In genomic region chr10:113679463-113680171, GRCh38 we compare ENCODE assay signal across 1 cellular context.
TF ChIP-seq lines count a peak whose summit lies in the region.

Gene CASP7, plus strand, starts transcription at chr10:113679912. Its CDS starts 17,582 bp downstream, at chr10:113697494.

TF ChIP-seq in HepG2, 621 proteins besides CTCF, POLR2A, EP300 and RAD21 (continued from another document and continues in another):
- TF ChIP-seq PAXIP1 (CRISPR knock-in tag; conservative IDR thresholded peaks at IDR 0.05): 0 out of 2 replicates have a peak, but pooled peaks have one; percentile 10
- TF ChIP-seq PAWR (CRISPR knock-in tag; IDR thresholded peaks at IDR 0.05; ENCODE audit: borderline replicate concordance): no peak
- TF ChIP-seq YEATS2 (CRISPR knock-in tag; IDR thresholded peaks at IDR 0.05; ENCODE audit: borderline replicate concordance): peak; percentile 65; the same call in 1 of the 2 replicates
- TF ChIP-seq HDAC2 (CRISPR knock-in tag; IDR thresholded peaks at IDR 0.05): 0 out of 2 replicates have a peak, but pooled peaks have one; percentile 11
- TF ChIP-seq SAP130 (CRISPR knock-in tag; IDR thresholded peaks at IDR 0.05; ENCODE audit: low read depth): peak; percentile 81
- TF ChIP-seq ZNF776 (CRISPR knock-in tag; IDR thresholded peaks at IDR 0.05): peak; percentile 84
- TF ChIP-seq TEAD3 (CRISPR knock-in tag; optimal IDR thresholded peaks at IDR 0.05; ENCODE audit: borderline replicate concordance): no peak
- no peak for TF ChIP-seq ZNF501 (CRISPR knock-in tag; IDR thresholded peaks at IDR 0.05)
- peak; percentile 15 for TF ChIP-seq ZNF781 (CRISPR knock-in tag; IDR thresholded peaks at IDR 0.05; ENCODE audit: borderline replicate concordance, not compliant biosample characterization)
- TF ChIP-seq DZIP1 (CRISPR knock-in tag; IDR thresholded peaks at IDR 0.05): no peak
- no peak; the same call in 1 of the 2 replicates for TF ChIP-seq ZIK1 (CRISPR knock-in tag; IDR thresholded peaks at IDR 0.05; ENCODE audit: borderline replicate concordance, low read depth)
- TF ChIP-seq FOXA1 (IDR thresholded peaks at IDR 0.05): no peak
- peak; percentile 6; the same call in 1 of the 2 replicates for TF ChIP-seq FOXA1 (CRISPR knock-in tag; IDR thresholded peaks at IDR 0.05)
- TF ChIP-seq ZNF224 (CRISPR knock-in tag; IDR thresholded peaks at IDR 0.05): peak; percentile 8; the same call in 1 of the 2 replicates
- 0 out of 2 replicates have a peak, but pooled peaks have one; percentile 56 for TF ChIP-seq ZNF879 (CRISPR knock-in tag; IDR thresholded peaks at IDR 0.05)
- TF ChIP-seq NFIC (IDR thresholded peaks at IDR 0.05; ENCODE audit: low read length): no peak
- 0 out of 2 replicates have a peak, but pooled peaks have one; percentile 58 for TF ChIP-seq SNAI1 (CRISPR knock-in tag; IDR thresholded peaks at IDR 0.05; ENCODE audit: borderline replicate concordance)
- peak; percentile 34; the same call in 1 of the 2 replicates for TF ChIP-seq ZSCAN31 (CRISPR knock-in tag; IDR thresholded peaks at IDR 0.05; ENCODE audit: low read depth)
- TF ChIP-seq ZNF678 (CRISPR knock-in tag; IDR thresholded peaks at IDR 0.05): no peak
- peak; percentile 91 for TF ChIP-seq ZSCAN21 (CRISPR knock-in tag; IDR thresholded peaks at IDR 0.05; ENCODE audit: borderline replicate concordance)
- no peak for TF ChIP-seq ZFP1 (CRISPR knock-in tag; IDR thresholded peaks at IDR 0.05)
- TF ChIP-seq TMF1 (CRISPR knock-in tag; IDR thresholded peaks at IDR 0.05; ENCODE audit: low read depth): no peak
- peak; percentile 45; the same call in 1 of the 2 replicates for TF ChIP-seq MYC (CRISPR knock-in tag; IDR thresholded peaks at IDR 0.05; ENCODE audit: borderline replicate concordance)
- no peak for TF ChIP-seq LCORL (IDR thresholded peaks at IDR 0.05)
- TF ChIP-seq LCORL (CRISPR knock-in tag; IDR thresholded peaks at IDR 0.05): peak; percentile 81
- no peak for TF ChIP-seq ZNF382 (CRISPR knock-in tag; IDR thresholded peaks at IDR 0.05; ENCODE audit: borderline replicate concordance)
- no peak for TF ChIP-seq KLF15 (CRISPR knock-in tag; IDR thresholded peaks at IDR 0.05; ENCODE audit: borderline replicate concordance)
- 0 out of 2 replicates have a peak, but pooled peaks have one; percentile 70 for TF ChIP-seq TGIF2 (CRISPR knock-in tag; IDR thresholded peaks at IDR 0.05)
- no peak for TF ChIP-seq MEF2D (CRISPR knock-in tag; IDR thresholded peaks at IDR 0.05)
- no peak for TF ChIP-seq CHD4 (IDR thresholded peaks at IDR 0.05; ENCODE audit: borderline replicate concordance, low read length)
- TF ChIP-seq ZSCAN5A (CRISPR knock-in tag; IDR thresholded peaks at IDR 0.05; ENCODE audit: borderline replicate concordance): 0 out of 2 replicates have a peak, but pooled peaks have one; percentile 2
- TF ChIP-seq ZNF576 (CRISPR knock-in tag; IDR thresholded peaks at IDR 0.05): no peak
- TF ChIP-seq ZNF225 (CRISPR knock-in tag; IDR thresholded peaks at IDR 0.05): no peak
- TF ChIP-seq ZNF230 (CRISPR knock-in tag; IDR thresholded peaks at IDR 0.05): no peak
- TF ChIP-seq ZNF20 (CRISPR knock-in tag; IDR thresholded peaks at IDR 0.05): peak; percentile 28; the same call in 1 of the 2 replicates
- TF ChIP-seq TCF7L2 (IDR thresholded peaks at IDR 0.05; ENCODE audit: low read depth, low read length): no peak
- TF ChIP-seq HMGXB3 (CRISPR knock-in tag; IDR thresholded peaks at IDR 0.05; ENCODE audit: borderline replicate concordance): no peak
- peak; percentile 52 for TF ChIP-seq POLR2AphosphoS5 (IDR thresholded peaks at IDR 0.05; ENCODE audit: low read depth, low read length)
- TF ChIP-seq SP5 (CRISPR knock-in tag; IDR thresholded peaks at IDR 0.05; ENCODE audit: borderline replicate concordance, low read depth): peak; percentile 17; the same call in 1 of the 2 replicates
- TF ChIP-seq GABPB1 (CRISPR knock-in tag; IDR thresholded peaks at IDR 0.05): peak; percentile 70; the same call in 1 of the 2 replicates
- no peak for TF ChIP-seq THAP7 (CRISPR knock-in tag; IDR thresholded peaks at IDR 0.05)
- no peak for TF ChIP-seq EHMT2 (IDR thresholded peaks at IDR 0.05; ENCODE audit: borderline replicate concordance, low read depth, low read length)
- TF ChIP-seq XRCC5 (optimal IDR thresholded peaks at IDR 0.05; ENCODE audit: low read length): peak; percentile 35
- TF ChIP-seq ZSCAN9 (CRISPR knock-in tag; IDR thresholded peaks at IDR 0.05; ENCODE audit: borderline replicate concordance): peak; percentile 17; the same call in 1 of the 2 replicates
- peak; percentile 26; the same call in 1 of the 2 replicates for TF ChIP-seq HIC2 (CRISPR knock-in tag; IDR thresholded peaks at IDR 0.05; ENCODE audit: low read depth)
- TF ChIP-seq ZNF687 (CRISPR knock-in tag; IDR thresholded peaks at IDR 0.05): peak; percentile 79
- no peak for TF ChIP-seq FOXM1 (CRISPR knock-in tag; IDR thresholded peaks at IDR 0.05)
